21 cellular contexts compared by ENCODE assay signal in the genomic region with DNA sequence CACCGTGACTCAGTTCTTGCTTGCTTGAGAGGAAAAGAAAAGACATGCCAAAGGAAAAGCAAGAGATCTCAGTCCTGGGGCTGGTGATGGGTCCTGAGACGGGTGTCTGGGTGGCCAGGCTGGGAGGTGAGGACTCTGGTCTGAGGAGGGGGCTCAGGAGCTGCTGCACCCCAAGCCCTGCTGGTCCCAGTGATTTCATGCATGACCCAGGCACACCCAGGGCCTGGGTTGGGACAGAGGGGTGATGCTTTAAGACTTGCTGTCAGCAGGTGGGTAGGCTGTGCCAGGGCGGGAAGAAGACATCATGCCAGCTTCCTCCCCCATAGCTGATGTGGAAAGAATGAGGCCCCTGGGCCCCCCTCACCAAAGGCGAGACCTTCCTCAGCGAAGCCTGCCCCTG.
"Had no signal": no experiment of that assay in that cellular context is flagged by ENCODE, and none has a peak within 500 bp of the region (broad histone marks: within the 10 kb centered on the region; RNA-seq: fewer than 3 reads in every experiment).

No MANE protein-coding gene starts in this region.

- H3K4me3 Mint-ChIP-seq: dendritic cell treated with granulocyte-macrophage colony-stimulating factor and Interleukin-4, amounts not matched to agents 40 ng/mL and 50 ng/mL, for 4 days; effector memory CD8-positive, alpha-beta T cell; immature natural killer cell; memory B cell; naive B cell; stimulated activated effector memory CD8-positive, alpha-beta T cell treated with anti-CD3 and anti-CD28 coated beads, Interleukin-12 subunit alpha, Interleukin-12 subunit beta, amount 100 ng/mL, for 72 hours; stimulated activated naive CD8-positive, alpha-beta T cell treated with anti-CD3 and anti-CD28 coated beads, Interleukin-15, Interleukin-2, amounts not matched to agents 100 ng/mL and 50 ng/mL, for 24 hours had no signal

- DNase-seq: effector memory CD8-positive, alpha-beta T cell; erythroblast; foreskin keratinocyte; immature natural killer cell; kidney; left cardiac atrium; left ventricle myocardium inferior; lower lobe of right lung; naive B cell; posterior cingulate gyrus; stimulated activated CD4-positive, alpha-beta T cell treated with anti-CD3 and anti-CD28 coated beads, Interleukin-4, amount 100 ng/mL, for 1 hour; stimulated activated CD8-positive, alpha-beta memory T cell treated with anti-CD3 and anti-CD28 coated beads, Interleukin-4, amount 100 ng/mL, for 48 hours; testis; transverse colon had no signal

- H3K9me3 ChIP-seq: left ventricle myocardium inferior, lower lobe of right lung, neutrophil, right atrium auricular region, testis, transverse colon had no signal

- H3K27me3 ChIP-seq: neutrophil, right atrium auricular region, testis, transverse colon had no signal

- H3K27me3 Mint-ChIP-seq: stimulated activated naive CD8-positive, alpha-beta T cell treated with anti-CD3 and anti-CD28 coated beads, Interleukin-15, Interleukin-2, amounts not matched to agents 100 ng/mL and 50 ng/mL, for 24 hours had no signal

- H3K4me3 ChIP-seq: left ventricle myocardium inferior, lower lobe of right lung, right atrium auricular region, smooth muscle cell, testis, transverse colon had no signal

- ATAC-seq: effector memory CD8-positive, alpha-beta T cell; foreskin keratinocyte; left cardiac atrium; lower lobe of right lung; stimulated activated effector memory CD8-positive, alpha-beta T cell treated with anti-CD3 and anti-CD28 coated beads, Interleukin-12 subunit alpha, Interleukin-12 subunit beta, amount 100 ng/mL, for 72 hours had no signal

- H3K36me3 ChIP-seq: left ventricle myocardium inferior, lower lobe of right lung, neutrophil, right atrium auricular region, transverse colon had no signal

- H3K9me3 Mint-ChIP-seq: dendritic cell treated with granulocyte-macrophage colony-stimulating factor and Interleukin-4, amounts not matched to agents 40 ng/mL and 50 ng/mL, for 4 days; effector memory CD8-positive, alpha-beta T cell; immature natural killer cell; memory B cell; naive B cell; stimulated activated effector memory CD8-positive, alpha-beta T cell treated with anti-CD3 and anti-CD28 coated beads, Interleukin-12 subunit alpha, Interleukin-12 subunit beta, amount 100 ng/mL, for 72 hours; stimulated activated naive CD8-positive, alpha-beta T cell treated with anti-CD3 and anti-CD28 coated beads, Interleukin-15, Interleukin-2, amounts not matched to agents 100 ng/mL and 50 ng/mL, for 24 hours had no signal

- H3K27ac Mint-ChIP-seq: dendritic cell treated with granulocyte-macrophage colony-stimulating factor and Interleukin-4, amounts not matched to agents 40 ng/mL and 50 ng/mL, for 4 days; effector memory CD8-positive, alpha-beta T cell; immature natural killer cell; memory B cell; naive B cell; stimulated activated effector memory CD8-positive, alpha-beta T cell treated with anti-CD3 and anti-CD28 coated beads, Interleukin-12 subunit alpha, Interleukin-12 subunit beta, amount 100 ng/mL, for 72 hours; stimulated activated naive CD8-positive, alpha-beta T cell treated with anti-CD3 and anti-CD28 coated beads, Interleukin-15, Interleukin-2, amounts not matched to agents 100 ng/mL and 50 ng/mL, for 24 hours had no signal

- H3K4me1 ChIP-seq: left ventricle myocardium inferior, lower lobe of right lung, right atrium auricular region, testis had no signal

- H3K27ac ChIP-seq: foreskin keratinocyte, left ventricle myocardium inferior, lower lobe of right lung, neutrophil, right atrium auricular region, testis, transverse colon had no signal

- H3K36me3 Mint-ChIP-seq: immature natural killer cell; memory B cell; naive B cell; stimulated activated effector memory CD8-positive, alpha-beta T cell treated with anti-CD3 and anti-CD28 coated beads, Interleukin-12 subunit alpha, Interleukin-12 subunit beta, amount 100 ng/mL, for 72 hours had no signal

- H3K4me1 Mint-ChIP-seq: naive B cell had no signal
